35 cellular contexts compared by ENCODE assay signal in the genomic region with DNA sequence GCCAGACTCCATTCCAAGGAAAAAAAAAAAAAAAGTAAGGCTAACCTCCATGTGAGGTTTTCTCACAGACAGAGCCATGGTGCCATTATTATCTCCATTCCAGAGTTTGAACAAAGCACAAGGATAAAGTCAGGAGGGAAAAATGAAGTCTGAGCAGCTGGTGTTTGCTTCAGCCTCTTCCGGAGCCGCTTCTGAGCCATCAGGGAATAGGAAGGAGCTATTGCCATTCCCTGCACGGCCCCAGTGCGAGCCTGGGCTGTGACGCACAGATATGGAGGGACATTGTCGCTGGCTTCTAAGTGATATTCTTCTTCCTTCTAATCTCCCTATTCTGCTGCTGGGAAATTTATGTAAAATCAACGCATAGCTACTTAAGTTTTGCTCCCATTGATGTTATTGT.
"Had no signal": no experiment of that assay in that cellular context is flagged by ENCODE, and none has a peak within 500 bp of the region (broad histone marks: within the 10 kb centered on the region; RNA-seq: fewer than 3 reads in every experiment).

No MANE protein-coding gene starts in this region.

- H3K9me3 Mint-ChIP-seq: activated naive CD4-positive, alpha-beta T cell treated with anti-CD3 and anti-CD28 coated beads, Interleukin-2, amount 50 U/mL, for 24 hours; activated T-helper 1 cell treated with anti-CD3 and anti-CD28 coated beads, Interleukin-12 subunit alpha, Interleukin-12 subunit beta, Interleukin-2, Interleukin-4 antibody, amounts not matched to agents 30 ng/mL and 10 ng/mL and 1 ng/mL, durations not matched to agents 14 hours and 24 hours and 36 hours; central memory CD8-positive, alpha-beta T cell had no signal

- ATAC-seq: activated CD4-positive, alpha-beta T cell treated with anti-CD3 and anti-CD28 coated beads for 36 hours; activated CD8-positive, alpha-beta memory T cell treated with anti-CD3 and anti-CD28 coated beads, Interleukin-2, amount 10 ng/mL, durations not matched to agents 7 days and 5 days; activated CD8-positive, alpha-beta T cell treated with anti-CD3 and anti-CD28 coated beads, Interleukin-2, amount 10 ng/mL, durations not matched to agents 7 days and 5 days; activated naive CD8-positive, alpha-beta T cell treated with anti-CD3 and anti-CD28 coated beads, Interleukin-2, amount 50 U/mL, for 24 hours; foreskin keratinocyte; gastrocnemius medialis; T-helper 17 cell had no signal

- DNase-seq: activated CD4-positive, alpha-beta memory T cell treated with anti-CD3 and anti-CD28 coated beads for 36 hours; activated CD4-positive, alpha-beta T cell treated with anti-CD3 and anti-CD28 coated beads for 36 hours; activated CD4-positive, alpha-beta T cell treated with anti-CD3 and anti-CD28 coated beads, Interleukin-2, amount 10 ng/mL, durations not matched to agents 24 days and 14 days; activated CD4-positive, CD25-positive, alpha-beta regulatory T cell; activated CD4-positive, CD25-positive, alpha-beta regulatory T cell treated with anti-CD3 and anti-CD28 coated beads, Interleukin-2, amount 50 U/mL, for 72 hours; activated CD8-positive, alpha-beta memory T cell treated with anti-CD3 and anti-CD28 coated beads, Interleukin-2, amount 10 ng/mL, durations not matched to agents 7 days and 5 days; activated CD8-positive, alpha-beta memory T cell treated with anti-CD3 and anti-CD28 coated beads, Interleukin-2, amount 50 U/mL, for 4 hours; activated CD8-positive, alpha-beta T cell treated with anti-CD3 and anti-CD28 coated beads, Interleukin-2, amount 10 ng/mL, durations not matched to agents 7 days and 5 days; activated effector memory CD4-positive, alpha-beta T cell treated with anti-CD3 and anti-CD28 coated beads, Interleukin-2, amount 50 U/mL, for 16 hours; activated naive CD4-positive, alpha-beta T cell treated with anti-CD3 and anti-CD28 coated beads for 36 hours; activated naive CD8-positive, alpha-beta T cell treated with anti-CD3 and anti-CD28 coated beads for 36 hours; activated naive CD8-positive, alpha-beta T cell treated with anti-CD3 and anti-CD28 coated beads, Interleukin-2, amount 50 U/mL, for 24 hours; activated T-cell treated with anti-CD3 and anti-CD28 coated beads, Interleukin-2, amount 50 U/mL, for 1 hour; activated T-cell treated with anti-CD3 and anti-CD28 coated beads, Interleukin-2, amount 50 U/mL, for 48 hours; adrenal gland; dorsolateral prefrontal cortex; effector memory CD4-positive, alpha-beta T cell; erythroblast; foreskin keratinocyte; gastrocnemius medialis; T-helper 1 cell; T-helper 17 cell; T1000 had no signal

- H3K4me3 Mint-ChIP-seq: activated CD4-positive, alpha-beta memory T cell treated with anti-CD3 and anti-CD28 coated beads for 36 hours; activated CD4-positive, alpha-beta T cell treated with anti-CD3 and anti-CD28 coated beads for 36 hours; activated CD4-positive, alpha-beta T cell treated with anti-CD3 and anti-CD28 coated beads, Interleukin-2, amount 10 ng/mL, durations not matched to agents 24 days and 14 days; activated CD8-positive, alpha-beta memory T cell treated with anti-CD3 and anti-CD28 coated beads, Interleukin-2, amount 10 ng/mL, durations not matched to agents 7 days and 5 days; activated CD8-positive, alpha-beta T cell treated with anti-CD3 and anti-CD28 coated beads, Interleukin-2, amount 10 ng/mL, durations not matched to agents 7 days and 5 days; activated naive CD4-positive, alpha-beta T cell treated with anti-CD3 and anti-CD28 coated beads for 36 hours; activated naive CD4-positive, alpha-beta T cell treated with anti-CD3 and anti-CD28 coated beads, Interleukin-2, amount 50 U/mL, for 24 hours; activated naive CD8-positive, alpha-beta T cell treated with anti-CD3 and anti-CD28 coated beads for 36 hours; activated naive CD8-positive, alpha-beta T cell treated with anti-CD3 and anti-CD28 coated beads, Interleukin-2, amount 50 U/mL, for 24 hours; activated T-helper 1 cell treated with anti-CD3 and anti-CD28 coated beads, Interleukin-12 subunit alpha, Interleukin-12 subunit beta, Interleukin-2, Interleukin-4 antibody, amounts not matched to agents 30 ng/mL and 10 ng/mL and 1 ng/mL, durations not matched to agents 14 hours and 24 hours and 36 hours; brain; central memory CD8-positive, alpha-beta T cell; dendritic cell treated with granulocyte-macrophage colony-stimulating factor and Interleukin-4, amounts not matched to agents 40 ng/mL and 50 ng/mL, for 4 days; T-helper 17 cell; T-helper 2 cell treated with Interferon-gamma antibody and Interleukin-4, amounts not matched to agents 5 μg/mL and 100 μg/mL, for 36 hours had no signal

- H3K9me3 ChIP-seq: adrenal gland, ascending aorta, breast epithelium, gastrocnemius medialis had no signal

- H3K27me3 ChIP-seq: adrenal gland, ascending aorta, breast epithelium, cardiac muscle cell, esophagus muscularis mucosa, foreskin keratinocyte, gastrocnemius medialis had no signal

- H3K4me1 ChIP-seq: adrenal gland, ascending aorta, breast epithelium, esophagus muscularis mucosa, foreskin keratinocyte, gastrocnemius medialis had no signal

- H3K27ac Mint-ChIP-seq: activated CD4-positive, alpha-beta memory T cell treated with anti-CD3 and anti-CD28 coated beads for 36 hours; activated CD4-positive, alpha-beta T cell treated with anti-CD3 and anti-CD28 coated beads for 36 hours; activated CD4-positive, alpha-beta T cell treated with anti-CD3 and anti-CD28 coated beads, Interleukin-2, amount 10 ng/mL, durations not matched to agents 24 days and 14 days; activated CD8-positive, alpha-beta memory T cell treated with anti-CD3 and anti-CD28 coated beads, Interleukin-2, amount 10 ng/mL, durations not matched to agents 7 days and 5 days; activated CD8-positive, alpha-beta T cell treated with anti-CD3 and anti-CD28 coated beads, Interleukin-2, amount 10 ng/mL, durations not matched to agents 7 days and 5 days; activated naive CD4-positive, alpha-beta T cell treated with anti-CD3 and anti-CD28 coated beads for 36 hours; activated naive CD4-positive, alpha-beta T cell treated with anti-CD3 and anti-CD28 coated beads, Interleukin-2, amount 50 U/mL, for 24 hours; activated naive CD8-positive, alpha-beta T cell treated with anti-CD3 and anti-CD28 coated beads for 36 hours; activated naive CD8-positive, alpha-beta T cell treated with anti-CD3 and anti-CD28 coated beads, Interleukin-2, amount 50 U/mL, for 24 hours; activated T-helper 1 cell treated with anti-CD3 and anti-CD28 coated beads, Interleukin-12 subunit alpha, Interleukin-12 subunit beta, Interleukin-2, Interleukin-4 antibody, amounts not matched to agents 30 ng/mL and 10 ng/mL and 1 ng/mL, durations not matched to agents 14 hours and 24 hours and 36 hours; activated T-helper 2 cell treated with anti-CD3 and anti-CD28 coated beads, Interferon-gamma antibody, Interleukin-2, Interleukin-4, amounts not matched to agents 10 μg/mL and 5 μg/mL and 100 μg/mL, durations not matched to agents 14 hours and 24 hours and 36 hours; dendritic cell treated with granulocyte-macrophage colony-stimulating factor and Interleukin-4, amounts not matched to agents 40 ng/mL and 50 ng/mL, for 4 days; T-helper 17 cell; T-helper 2 cell treated with Interferon-gamma antibody and Interleukin-4, amounts not matched to agents 5 μg/mL and 100 μg/mL, for 36 hours had no signal

- H3K36me3 ChIP-seq: adrenal gland, ascending aorta, breast epithelium, cardiac muscle cell, esophagus muscularis mucosa, gastrocnemius medialis had no signal

- H3K4me3 ChIP-seq: adrenal gland, ascending aorta, breast epithelium, cardiac muscle cell, coronary artery, dorsolateral prefrontal cortex, esophagus muscularis mucosa, gastrocnemius medialis had no signal

- H3K27me3 Mint-ChIP-seq: activated CD4-positive, alpha-beta T cell treated with anti-CD3 and anti-CD28 coated beads for 36 hours; activated CD4-positive, alpha-beta T cell treated with anti-CD3 and anti-CD28 coated beads, Interleukin-2, amount 10 ng/mL, durations not matched to agents 24 days and 14 days; activated CD8-positive, alpha-beta memory T cell treated with anti-CD3 and anti-CD28 coated beads, Interleukin-2, amount 10 ng/mL, durations not matched to agents 7 days and 5 days; dendritic cell treated with granulocyte-macrophage colony-stimulating factor and Interleukin-4, amounts not matched to agents 40 ng/mL and 50 ng/mL, for 4 days; T-helper 17 cell had no signal

- H3K36me3 Mint-ChIP-seq: activated CD4-positive, alpha-beta memory T cell treated with anti-CD3 and anti-CD28 coated beads for 36 hours; activated CD8-positive, alpha-beta memory T cell treated with anti-CD3 and anti-CD28 coated beads, Interleukin-2, amount 10 ng/mL, durations not matched to agents 7 days and 5 days; activated naive CD4-positive, alpha-beta T cell treated with anti-CD3 and anti-CD28 coated beads, Interleukin-2, amount 50 U/mL, for 24 hours; activated naive CD8-positive, alpha-beta T cell treated with anti-CD3 and anti-CD28 coated beads for 36 hours; brain had no signal

- H3K27ac ChIP-seq: adrenal gland, ascending aorta, breast epithelium, coronary artery, dorsolateral prefrontal cortex, esophagus muscularis mucosa, foreskin keratinocyte, gastrocnemius medialis had no signal

- H3K4me1 Mint-ChIP-seq: activated CD4-positive, alpha-beta T cell treated with anti-CD3 and anti-CD28 coated beads for 36 hours; activated CD4-positive, alpha-beta T cell treated with anti-CD3 and anti-CD28 coated beads, Interleukin-2, amount 10 ng/mL, durations not matched to agents 24 days and 14 days; activated CD8-positive, alpha-beta memory T cell treated with anti-CD3 and anti-CD28 coated beads, Interleukin-2, amount 10 ng/mL, durations not matched to agents 7 days and 5 days; activated naive CD4-positive, alpha-beta T cell treated with anti-CD3 and anti-CD28 coated beads, Interleukin-2, amount 50 U/mL, for 24 hours; activated naive CD8-positive, alpha-beta T cell treated with anti-CD3 and anti-CD28 coated beads for 36 hours; activated naive CD8-positive, alpha-beta T cell treated with anti-CD3 and anti-CD28 coated beads, Interleukin-2, amount 50 U/mL, for 24 hours; central memory CD8-positive, alpha-beta T cell; T-helper 17 cell had no signal
